12 cellular contexts compared by ENCODE assay signal in the genomic region with DNA sequence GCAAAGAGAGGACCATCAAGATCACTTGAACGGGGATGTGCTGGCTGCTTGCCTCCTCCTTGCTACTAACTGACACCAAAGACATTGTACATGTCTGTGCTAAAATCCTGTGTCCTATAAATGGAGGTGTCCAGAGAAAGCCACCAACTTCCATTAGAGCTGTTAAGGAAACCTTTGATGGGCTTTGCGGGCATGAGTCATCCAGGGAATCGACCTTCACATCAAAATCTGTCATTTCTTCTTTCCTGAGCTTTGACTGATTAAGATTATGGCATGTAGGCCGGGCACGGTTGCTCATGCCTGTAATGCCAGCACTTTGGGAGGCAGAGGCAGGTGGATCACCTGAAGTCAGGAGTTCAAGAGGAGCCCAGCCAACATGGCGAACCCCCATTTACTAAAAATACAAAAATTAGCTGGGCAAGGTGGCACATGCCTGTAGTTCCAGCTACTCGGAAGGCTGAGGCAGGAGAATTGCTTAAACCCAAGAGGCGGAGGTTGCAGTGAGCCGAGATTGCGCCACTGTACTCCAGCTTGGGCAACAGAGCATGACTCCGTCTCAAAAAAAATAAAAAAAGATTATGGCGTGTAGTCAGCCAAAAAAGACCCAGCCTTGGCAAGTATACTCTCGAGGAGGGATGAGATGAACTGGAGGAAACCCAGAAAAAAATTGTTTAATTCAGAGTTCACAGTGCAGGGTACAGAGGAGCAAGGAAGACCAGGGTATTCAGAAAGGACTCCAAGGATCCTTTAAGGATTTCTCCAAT.
DNase-seq lines count a peak whose midpoint lies in the region; ATAC-seq and TF ChIP-seq lines count a peak whose summit lies in the region.
"Had no signal": no experiment of that assay in that cellular context is flagged by ENCODE, and none has a peak within 500 bp of the region (broad histone marks: within the 10 kb centered on the region; RNA-seq: fewer than 3 reads in every experiment).

No MANE protein-coding gene starts in this region.

- H3K4me1 Mint-ChIP-seq in WTC11: peaks cover 4% of the 10 kb centered on the region
- peaks cover 8% of the 10 kb centered on the region for H3K4me1 Mint-ChIP-seq in stimulated activated effector memory CD8-positive, alpha-beta T cell treated with anti-CD3 and anti-CD28 coated beads, Interleukin-12 subunit alpha, Interleukin-12 subunit beta, amount 100 ng/mL, for 72 hours

- H3K27ac Mint-ChIP-seq in WTC11: peak overlapping the region; percentile 65; the same call in 1 of the 2 replicates
- H3K27ac Mint-ChIP-seq in stimulated activated effector memory CD8-positive, alpha-beta T cell treated with anti-CD3 and anti-CD28 coated beads, Interleukin-12 subunit alpha, Interleukin-12 subunit beta, amount 100 ng/mL, for 72 hours: no peak overlapping the region

- no peak for TF ChIP-seq CTCF in WTC11 (IDR thresholded peaks at IDR 0.05)

- H3K36me3 ChIP-seq in MG63: peaks cover 4% of the 10 kb centered on the region; the same call in 1 of the 2 replicates
- H3K36me3 ChIP-seq: prostate gland, WERI-Rb-1 had no signal

- H3K27me3 ChIP-seq in MG63: no peaks in the 10 kb centered on the region

- H3K4me3 Mint-ChIP-seq in WTC11: no peak overlapping the region
- no peak overlapping the region for H3K4me3 Mint-ChIP-seq in stimulated activated effector memory CD8-positive, alpha-beta T cell treated with anti-CD3 and anti-CD28 coated beads, Interleukin-12 subunit alpha, Interleukin-12 subunit beta, amount 100 ng/mL, for 72 hours

- peaks cover 12% of the 10 kb centered on the region for H3K9me3 Mint-ChIP-seq in WTC11
- H3K9me3 Mint-ChIP-seq in stimulated activated effector memory CD8-positive, alpha-beta T cell treated with anti-CD3 and anti-CD28 coated beads, Interleukin-12 subunit alpha, Interleukin-12 subunit beta, amount 100 ng/mL, for 72 hours: no peaks in the 10 kb centered on the region

- POLR2A ChIA-PET in WTC11 (lab: Charles Lee): no interaction called here

- H3K36me3 Mint-ChIP-seq in WTC11: peaks cover 88% of the 10 kb centered on the region
- H3K36me3 Mint-ChIP-seq in stimulated activated effector memory CD8-positive, alpha-beta T cell treated with anti-CD3 and anti-CD28 coated beads, Interleukin-12 subunit alpha, Interleukin-12 subunit beta, amount 100 ng/mL, for 72 hours: no peaks in the 10 kb centered on the region

- CTCF ChIA-PET in WTC11 (lab: Charles Lee): no interaction called here

- H3K27me3 Mint-ChIP-seq in WTC11 (ENCODE audit: low read depth): no peaks in the 10 kb centered on the region; the same call in 1 of the 2 replicates

- DNase-seq in MG63 (peak; percentile 18), WTC11 (ENCODE audit: low spot score) (no peak), left cardiac atrium (peak; percentile 66), HuH-7.5 (ENCODE audit: low spot score) (no peak), NCI-H774 (lab: John Stamatoyannopoulos, UW) (no peak)
- no peak for DNase-seq in stimulated activated effector memory CD8-positive, alpha-beta T cell treated with anti-CD3 and anti-CD28 coated beads, Interleukin-12 subunit alpha, Interleukin-12 subunit beta, amount 100 ng/mL, for 72 hours (ENCODE audit: low spot score in 2 of 2)
- DNase-seq: activated T-cell treated with anti-CD3 and anti-CD28 coated beads for 4 hours; effector memory CD4-positive, alpha-beta T cell; hippocampal formation; WERI-Rb-1 had no signal

- no peaks in the 10 kb centered on the region for H3K9me3 ChIP-seq in MG63
- H3K9me3 ChIP-seq: prostate gland had no signal

- no peak overlapping the region for H3K4me3 ChIP-seq in MG63
- H3K4me3 ChIP-seq: prostate gland had no signal

- ATAC-seq in WTC11 (no peak), left cardiac atrium (peak; percentile 72 to 74), HG03378 (IDR thresholded peaks at IDR 0.05; ENCODE audit: unreplicated experiment) (no peak)
- ATAC-seq in stimulated activated effector memory CD8-positive, alpha-beta T cell treated with anti-CD3 and anti-CD28 coated beads, Interleukin-12 subunit alpha, Interleukin-12 subunit beta, amount 100 ng/mL, for 72 hours: peak; percentile 56

- intact Hi-C loops in left cardiac atrium (cut with DNase I): no loop called here

TF ChIP-seq in WTC11, 78 proteins besides CTCF, POLR2A, EP300 and RAD21 (continues in another document):
- no peak for TF ChIP-seq HMGA2 (CRISPR knock-in tag; IDR thresholded peaks at IDR 0.05)
- TF ChIP-seq, protein P1, sequence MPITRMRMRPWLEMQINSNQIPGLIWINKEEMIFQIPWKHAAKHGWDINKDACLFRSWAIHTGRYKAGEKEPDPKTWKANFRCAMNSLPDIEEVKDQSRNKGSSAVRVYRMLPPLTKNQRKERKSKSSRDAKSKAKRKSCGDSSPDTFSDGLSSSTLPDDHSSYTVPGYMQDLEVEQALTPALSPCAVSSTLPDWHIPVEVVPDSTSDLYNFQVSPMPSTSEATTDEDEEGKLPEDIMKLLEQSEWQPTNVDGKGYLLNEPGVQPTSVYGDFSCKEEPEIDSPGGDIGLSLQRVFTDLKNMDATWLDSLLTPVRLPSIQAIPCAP (CRISPR knock-in tag; IDR thresholded peaks at IDR 0.05): no peak
- TF ChIP-seq, protein P2, sequence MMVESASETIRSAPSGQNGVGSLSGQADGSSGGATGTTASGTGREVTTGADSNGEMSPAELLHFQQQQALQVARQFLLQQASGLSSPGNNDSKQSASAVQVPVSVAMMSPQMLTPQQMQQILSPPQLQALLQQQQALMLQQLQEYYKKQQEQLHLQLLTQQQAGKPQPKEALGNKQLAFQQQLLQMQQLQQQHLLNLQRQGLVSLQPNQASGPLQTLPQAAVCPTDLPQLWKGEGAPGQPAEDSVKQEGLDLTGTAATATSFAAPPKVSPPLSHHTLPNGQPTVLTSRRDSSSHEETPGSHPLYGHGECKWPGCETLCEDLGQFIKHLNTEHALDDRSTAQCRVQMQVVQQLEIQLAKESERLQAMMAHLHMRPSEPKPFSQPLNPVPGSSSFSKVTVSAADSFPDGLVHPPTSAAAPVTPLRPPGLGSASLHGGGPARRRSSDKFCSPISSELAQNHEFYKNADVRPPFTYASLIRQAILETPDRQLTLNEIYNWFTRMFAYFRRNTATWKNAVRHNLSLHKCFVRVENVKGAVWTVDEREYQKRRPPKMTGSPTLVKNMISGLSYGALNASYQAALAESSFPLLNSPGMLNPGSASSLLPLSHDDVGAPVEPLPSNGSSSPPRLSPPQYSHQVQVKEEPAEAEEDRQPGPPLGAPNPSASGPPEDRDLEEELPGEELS (CRISPR knock-in tag; IDR thresholded peaks at IDR 0.05): no peak
- TF ChIP-seq, protein P3, sequence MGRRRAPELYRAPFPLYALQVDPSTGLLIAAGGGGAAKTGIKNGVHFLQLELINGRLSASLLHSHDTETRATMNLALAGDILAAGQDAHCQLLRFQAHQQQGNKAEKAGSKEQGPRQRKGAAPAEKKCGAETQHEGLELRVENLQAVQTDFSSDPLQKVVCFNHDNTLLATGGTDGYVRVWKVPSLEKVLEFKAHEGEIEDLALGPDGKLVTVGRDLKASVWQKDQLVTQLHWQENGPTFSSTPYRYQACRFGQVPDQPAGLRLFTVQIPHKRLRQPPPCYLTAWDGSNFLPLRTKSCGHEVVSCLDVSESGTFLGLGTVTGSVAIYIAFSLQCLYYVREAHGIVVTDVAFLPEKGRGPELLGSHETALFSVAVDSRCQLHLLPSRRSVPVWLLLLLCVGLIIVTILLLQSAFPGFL (CRISPR knock-in tag; IDR thresholded peaks at IDR 0.05; ENCODE audit: borderline replicate concordance): no peak
- TF ChIP-seq, protein P4, sequence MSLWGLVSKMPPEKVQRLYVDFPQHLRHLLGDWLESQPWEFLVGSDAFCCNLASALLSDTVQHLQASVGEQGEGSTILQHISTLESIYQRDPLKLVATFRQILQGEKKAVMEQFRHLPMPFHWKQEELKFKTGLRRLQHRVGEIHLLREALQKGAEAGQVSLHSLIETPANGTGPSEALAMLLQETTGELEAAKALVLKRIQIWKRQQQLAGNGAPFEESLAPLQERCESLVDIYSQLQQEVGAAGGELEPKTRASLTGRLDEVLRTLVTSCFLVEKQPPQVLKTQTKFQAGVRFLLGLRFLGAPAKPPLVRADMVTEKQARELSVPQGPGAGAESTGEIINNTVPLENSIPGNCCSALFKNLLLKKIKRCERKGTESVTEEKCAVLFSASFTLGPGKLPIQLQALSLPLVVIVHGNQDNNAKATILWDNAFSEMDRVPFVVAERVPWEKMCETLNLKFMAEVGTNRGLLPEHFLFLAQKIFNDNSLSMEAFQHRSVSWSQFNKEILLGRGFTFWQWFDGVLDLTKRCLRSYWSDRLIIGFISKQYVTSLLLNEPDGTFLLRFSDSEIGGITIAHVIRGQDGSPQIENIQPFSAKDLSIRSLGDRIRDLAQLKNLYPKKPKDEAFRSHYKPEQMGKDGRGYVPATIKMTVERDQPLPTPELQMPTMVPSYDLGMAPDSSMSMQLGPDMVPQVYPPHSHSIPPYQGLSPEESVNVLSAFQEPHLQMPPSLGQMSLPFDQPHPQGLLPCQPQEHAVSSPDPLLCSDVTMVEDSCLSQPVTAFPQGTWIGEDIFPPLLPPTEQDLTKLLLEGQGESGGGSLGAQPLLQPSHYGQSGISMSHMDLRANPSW (CRISPR knock-in tag; conservative IDR thresholded peaks at IDR 0.05; ENCODE audit: low read depth): no peak
- TF ChIP-seq RELA (CRISPR knock-in tag; IDR thresholded peaks at IDR 0.05; ENCODE audit: borderline replicate concordance): no peak
- no peak for TF ChIP-seq EMX1 (CRISPR knock-in tag; IDR thresholded peaks at IDR 0.05)
- no peak for TF ChIP-seq PRRX2 (CRISPR knock-in tag; IDR thresholded peaks at IDR 0.05)
- TF ChIP-seq, protein P5, sequence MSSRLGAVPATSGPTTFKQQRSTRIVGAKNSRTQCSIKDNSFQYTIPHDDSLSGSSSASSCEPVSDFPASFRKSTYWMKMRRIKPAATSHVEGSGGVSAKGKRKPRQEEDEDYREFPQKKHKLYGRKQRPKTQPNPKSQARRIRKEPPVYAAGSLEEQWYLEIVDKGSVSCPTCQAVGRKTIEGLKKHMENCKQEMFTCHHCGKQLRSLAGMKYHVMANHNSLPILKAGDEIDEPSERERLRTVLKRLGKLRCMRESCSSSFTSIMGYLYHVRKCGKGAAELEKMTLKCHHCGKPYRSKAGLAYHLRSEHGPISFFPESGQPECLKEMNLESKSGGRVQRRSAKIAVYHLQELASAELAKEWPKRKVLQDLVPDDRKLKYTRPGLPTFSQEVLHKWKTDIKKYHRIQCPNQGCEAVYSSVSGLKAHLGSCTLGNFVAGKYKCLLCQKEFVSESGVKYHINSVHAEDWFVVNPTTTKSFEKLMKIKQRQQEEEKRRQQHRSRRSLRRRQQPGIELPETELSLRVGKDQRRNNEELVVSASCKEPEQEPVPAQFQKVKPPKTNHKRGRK (CRISPR knock-in tag; IDR thresholded peaks at IDR 0.05; ENCODE audit: borderline replicate concordance): no peak
- no peak for TF ChIP-seq GTF2I (CRISPR knock-in tag; conservative IDR thresholded peaks at IDR 0.05)

Comparison
In these comparisons a context has a peak if more than half of its experiments do, and no peak if none do; other contexts are left out.
1. DNase-seq: peak in MG63 (single experiment) and left cardiac atrium (single experiment); none in WTC11 (single experiment), stimulated activated effector memory CD8-positive, alpha-beta T cell treated with anti-CD3 and anti-CD28 coated beads, Interleukin-12 subunit alpha, Interleukin-12 subunit beta, amount 100 ng/mL, for 72 hours (0 of 2), HuH-7.5 (single experiment) and NCI-H774 (single experiment).
2. ATAC-seq: peak in left cardiac atrium (2 of 2) and stimulated activated effector memory CD8-positive, alpha-beta T cell treated with anti-CD3 and anti-CD28 coated beads, Interleukin-12 subunit alpha, Interleukin-12 subunit beta, amount 100 ng/mL, for 72 hours (single experiment); none in WTC11 (single experiment) and HG03378 (single experiment).